ENCODE assay signal across 2 cellular contexts in genomic region chr11:12123177-12123576, GRCh38.
TF ChIP-seq lines count a peak whose summit lies in the region.

No MANE protein-coding gene starts in this region.

TF ChIP-seq in SK-N-SH, 30 proteins besides CTCF, POLR2A, EP300 and RAD21 (continued from another document):
- TF ChIP-seq YY1 (IDR thresholded peaks at IDR 0.05; ENCODE audit: low read depth) (no peak), TEAD4 (IDR thresholded peaks at IDR 0.05; ENCODE audit: borderline replicate concordance, insufficient read depth) (no peak)
TF ChIP-seq in SK-N-SH: peak in this region for 5.

TF ChIP-seq in SK-N-SH treated with all-trans-retinoic acid at 6 μM for 48 hours, 23 proteins besides CTCF, POLR2A, EP300 and RAD21 (continued from another document):
- no peak for TF ChIP-seq CREB5 (CRISPR knock-in tag; IDR thresholded peaks at IDR 0.05; ENCODE audit: low read depth)
- TF ChIP-seq TCF4 (CRISPR knock-in tag; IDR thresholded peaks at IDR 0.05; ENCODE audit: borderline replicate concordance) = no peak
- TF ChIP-seq TOX (CRISPR knock-in tag; IDR thresholded peaks at IDR 0.05; ENCODE audit: borderline replicate concordance) = no peak
- TF ChIP-seq ZC3H10 (CRISPR knock-in tag; IDR thresholded peaks at IDR 0.05) = no peak
- no peak for TF ChIP-seq GLIS3 (CRISPR knock-in tag; IDR thresholded peaks at IDR 0.05)
- TF ChIP-seq ZFP30 (CRISPR knock-in tag; IDR thresholded peaks at IDR 0.05) = no peak
TF ChIP-seq in SK-N-SH treated with all-trans-retinoic acid at 6 μM for 48 hours: peak in this region for 0.
